Comparison of ENCODE assay signal across 21 cellular contexts in the genomic region with DNA sequence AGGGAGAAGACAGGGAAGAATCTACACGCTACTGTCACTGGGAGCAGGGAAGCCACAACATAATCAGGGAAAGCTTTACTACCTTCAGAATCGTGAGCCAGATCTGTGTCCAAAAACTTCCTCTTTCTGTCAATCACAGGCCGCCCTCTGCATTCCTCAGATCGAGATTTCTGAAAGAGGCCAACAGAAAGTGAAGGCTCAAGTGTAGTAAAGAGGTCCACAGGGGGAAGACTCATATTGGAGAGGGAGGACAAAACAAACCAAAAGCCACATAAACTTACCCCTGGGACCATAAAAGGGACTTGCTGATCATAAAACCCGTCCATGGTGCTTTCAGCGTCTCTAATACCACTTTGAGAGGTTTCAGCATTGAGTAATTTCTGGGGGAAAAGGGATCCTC. TPM values are rescaled to one million over a fixed set of nuclear protein-coding genes. Genes with fewer than 3 reads are reported as not detected.
DNase-seq lines count a peak whose midpoint lies in the region; ATAC-seq, FAIRE-seq and TF ChIP-seq lines count a peak whose summit lies in the region.
"Had no signal": no experiment of that assay in that cellular context is flagged by ENCODE, and none has a peak within 500 bp of the region (broad histone marks: within the 10 kb centered on the region; RNA-seq: fewer than 3 reads in every experiment).

No MANE protein-coding gene starts in this region.

- H3K9me2 ChIP-seq in HCT116 (ENCODE audit: insufficient read depth) = no peaks in the 10 kb centered on the region
- H3K9me2 ChIP-seq in PC-9 (ENCODE audit: insufficient read depth) = no peaks in the 10 kb centered on the region

- no peak overlapping the region for H3K27ac Mint-ChIP-seq in CD8-positive, alpha-beta memory T cell
- H3K27ac Mint-ChIP-seq: activated CD4-positive, alpha-beta T cell treated with anti-CD3 and anti-CD28 coated beads for 36 hours; activated naive CD4-positive, alpha-beta T cell treated with anti-CD3 and anti-CD28 coated beads for 36 hours; stimulated activated naive CD8-positive, alpha-beta T cell treated with anti-CD3 and anti-CD28 coated beads, Interleukin-15, Interleukin-2, amounts not matched to agents 100 ng/mL and 50 ng/mL, for 24 hours had no signal

- H3K27me3 Mint-ChIP-seq in CD8-positive, alpha-beta memory T cell = peaks cover 34 to 73% of the 10 kb centered on the region in 2 donors

- peaks cover 42% of the 10 kb centered on the region for H3K79me2 ChIP-seq in HCT116 (ENCODE audit: insufficient read depth, low read length)
- H3K79me2 ChIP-seq in PC-9 (ENCODE audit: low read depth) = peaks cover 45% of the 10 kb centered on the region
- peaks cover 28% of the 10 kb centered on the region for H3K79me2 ChIP-seq in keratinocyte (ENCODE audit: control insufficient read depth, insufficient read depth, low read length)

- no peaks in the 10 kb centered on the region for H4K20me1 ChIP-seq in HCT116 (ENCODE audit: insufficient read depth)
- H4K20me1 ChIP-seq in PC-9 (ENCODE audit: insufficient read depth) = no peaks in the 10 kb centered on the region
- no peaks in the 10 kb centered on the region for H4K20me1 ChIP-seq in keratinocyte (ENCODE audit: control insufficient read depth, extremely low read depth, insufficient read depth, low read length)

- TF ChIP-seq EP300 in A549 (IDR thresholded peaks at IDR 0.05) = no peak

- POLR2A ChIA-PET in A549 (lab: Yijun Ruan, JAX) (no interaction called here), HCT116 (lab: Charles Lee) (no interaction called here), PC-9 (lab: Charles Lee; ENCODE audit: unreplicated experiment) (no interaction called here)
- POLR2A ChIA-PET in CD8-positive, alpha-beta memory T cell (lab: Charles Lee) = no interaction called here

- H3K9me3 ChIP-seq in A549 (no peaks in the 10 kb centered on the region), HCT116 (ENCODE audit: control insufficient read depth in 1 of 2, insufficient read depth in 1 of 2, low read depth in 1 of 2, low read length in 2 of 2) (no peaks in the 10 kb centered on the region), PC-9 (ENCODE audit: insufficient read depth, low read depth) (no peaks in the 10 kb centered on the region), keratinocyte (ENCODE audit: control insufficient read depth, low read depth, low read length) (no peaks in the 10 kb centered on the region)
- no peaks in the 10 kb centered on the region for H3K9me3 ChIP-seq in CD8-positive, alpha-beta memory T cell (ENCODE audit: low read length)
- H3K9me3 ChIP-seq: body of pancreas, Caco-2, heart left ventricle, prostate gland had no signal

- TF ChIP-seq RAD21 in A549 (conservative IDR thresholded peaks at IDR 0.05 in 1 of 2, IDR thresholded peaks at IDR 0.05 in 1 of 2) = no peak
- TF ChIP-seq RAD21 in HCT116 (IDR thresholded peaks at IDR 0.05; ENCODE audit: low read depth) = no peak

- no peaks in the 10 kb centered on the region for H3K9me3 Mint-ChIP-seq in CD8-positive, alpha-beta memory T cell
- H3K9me3 Mint-ChIP-seq: activated naive CD4-positive, alpha-beta T cell treated with anti-CD3 and anti-CD28 coated beads for 36 hours; stimulated activated naive CD8-positive, alpha-beta T cell treated with anti-CD3 and anti-CD28 coated beads, Interleukin-15, Interleukin-2, amounts not matched to agents 100 ng/mL and 50 ng/mL, for 24 hours had no signal

- 78% methylated on average over 6 of the region's 6 CpGs for WGBS in A549 (ENCODE audit: missing lambda C conversion rate)

- DNase-seq in A549 (ENCODE audit: low read depth in 1 of 2, low spot score in 1 of 2) = no peak
- DNase-seq in HCT116 (ENCODE audit: low read depth, low spot score) = no peak
- DNase-seq in PC-9 = no peak
- no peak for DNase-seq in keratinocyte (ENCODE audit: low read depth, low spot score)
- no peak for DNase-seq in CD8-positive, alpha-beta memory T cell
- no peak for DNase-seq in cerebellum (ENCODE audit: low spot score)
- DNase-seq in activated CD4-positive, alpha-beta T cell treated with anti-CD3 and anti-CD28 coated beads, Interleukin-2, amount 50 U/mL, for 1 hour = no peak
- DNase-seq in superior temporal gyrus (ENCODE audit: extremely low spot score) = no peak
- DNase-seq: activated CD4-positive, alpha-beta T cell treated with anti-CD3 and anti-CD28 coated beads for 36 hours; activated naive CD4-positive, alpha-beta T cell treated with anti-CD3 and anti-CD28 coated beads for 36 hours; body of pancreas; Caco-2; dorsolateral prefrontal cortex; heart left ventricle; kidney; NCI-H1930; NCI-H774; stimulated activated CD4-positive, alpha-beta T cell treated with anti-CD3 and anti-CD28 coated beads, Interleukin-12 subunit alpha, Interleukin-12 subunit beta, amount 100 ng/mL, for 4 hours; T-helper 2 cell had no signal

- H3K4me1 ChIP-seq in A549 (peaks cover 52% of the 10 kb centered on the region), HCT116 (ENCODE audit: control insufficient read depth in 1 of 2, insufficient read depth in 2 of 2, low read length in 2 of 2) (peaks cover 45 to 50% of the 10 kb centered on the region in 2 experiments), PC-9 (replicated peaks; ENCODE audit: insufficient read depth) (peaks cover 49% of the 10 kb centered on the region), keratinocyte (ENCODE audit: control insufficient read depth, extremely low read depth, insufficient read depth, low read length) (peaks cover 39% of the 10 kb centered on the region)
- peaks cover 30% of the 10 kb centered on the region for H3K4me1 ChIP-seq in CD8-positive, alpha-beta memory T cell (ENCODE audit: insufficient read depth, low read length)
- H3K4me1 ChIP-seq: prostate gland had no signal

- no peak for TF ChIP-seq CTCF in A549 (IDR thresholded peaks at IDR 0.05)
- no peak for TF ChIP-seq CTCF in HCT116 (IDR thresholded peaks at IDR 0.05 in 2 of 3, conservative IDR thresholded peaks at IDR 0.05 in 1 of 3; ENCODE audit: borderline replicate concordance in 1 of 3, insufficient read depth in 1 of 3, low read depth in 2 of 3, low read length in 2 of 3)
- no peak for TF ChIP-seq CTCF in PC-9 (conservative IDR thresholded peaks at IDR 0.05)
- no peak for TF ChIP-seq CTCF in keratinocyte (optimal IDR thresholded peaks at IDR 0.05 in 1 of 3, IDR thresholded peaks at IDR 0.05 in 1 of 3, conservative IDR thresholded peaks at IDR 0.05 in 1 of 3; ENCODE audit: extremely low read depth in 1 of 3, insufficient read depth in 2 of 3, low read length in 3 of 3)

- intact Hi-C loops in HCT116 (cut with micrococcal nuclease) = no loop called here
- intact Hi-C loops in PC-9 (cut with micrococcal nuclease; ENCODE audit: unreplicated experiment) = loop anchor here (5.0 to 10.0 kb wide), 6 partner anchors 117 to 677 kb away; a partner anchor contains a TSS

- H3K4me3 ChIP-seq in A549 (no peak overlapping the region), HCT116 (replicated peaks in 1 of 2; ENCODE audit: low read depth in 1 of 2, low read length in 2 of 2) (no peak overlapping the region), PC-9 (no peak overlapping the region), keratinocyte (ENCODE audit: control insufficient read depth in 2 of 3, extremely low read depth in 1 of 3, insufficient read depth in 2 of 3, low read depth in 1 of 3, low read length in 3 of 3) (no peak overlapping the region)
- no peak overlapping the region for H3K4me3 ChIP-seq in CD8-positive, alpha-beta memory T cell (ENCODE audit: low read length)
- H3K4me3 ChIP-seq: body of pancreas, heart left ventricle, prostate gland had no signal

- peaks cover 45% of the 10 kb centered on the region for H3F3A ChIP-seq in PC-9 (ENCODE audit: insufficient read depth, low read depth)

- H3K27me3 ChIP-seq in HCT116 (ENCODE audit: insufficient read depth, low read length) (no peaks in the 10 kb centered on the region), PC-9 (ENCODE audit: insufficient read depth, low read depth) (no peaks in the 10 kb centered on the region), keratinocyte (ENCODE audit: control insufficient read depth, extremely low read depth, insufficient read depth, low read length) (no peaks in the 10 kb centered on the region)
- peaks cover 47% of the 10 kb centered on the region for H3K27me3 ChIP-seq in CD8-positive, alpha-beta memory T cell (ENCODE audit: insufficient read depth, low read length, poor library complexity, severe bottlenecking)
- H3K27me3 ChIP-seq: body of pancreas, dorsolateral prefrontal cortex had no signal

- CTCF ChIA-PET in A549 (lab: Yijun Ruan, JAX) (interaction anchor here (0.9 kb wide), 1 partner anchor 136 kb away, joined by 3 read pairs; no protein-coding TSS in a partner anchor), HCT116 (lab: Charles Lee) (no interaction called here), PC-9 (lab: Charles Lee) (no interaction called here)
- CTCF ChIA-PET in CD8-positive, alpha-beta memory T cell (lab: Charles Lee) = no interaction called here

- BruUV-seq in HCT116 (replicated peaks; lab: Mats Ljungman, UMichigan) (no TSS peak), PC-9 (replicated peaks; lab: Mats Ljungman, UMichigan) (no TSS peak)

- H3K9me1 ChIP-seq in keratinocyte (ENCODE audit: control insufficient read depth, extremely low read depth, insufficient read depth, low read length) = no peaks in the 10 kb centered on the region

- ATAC-seq in A549 (no peak), HCT116 (no peak)
- ATAC-seq: activated CD4-positive, alpha-beta T cell treated with anti-CD3 and anti-CD28 coated beads for 36 hours; body of pancreas; heart left ventricle had no signal

- FAIRE-seq in A549 (lab: Jason Lieb, UNC) (no peak), keratinocyte (lab: Jason Lieb, UNC) (no peak)
- FAIRE-seq: kidney had no signal

- H3K36me3 Mint-ChIP-seq in CD8-positive, alpha-beta memory T cell = peaks cover 0 to 1% (median 0%) of the 10 kb centered on the region in 3 donors

- dilution Hi-C loops in keratinocyte (cut with MboI; ENCODE audit: extremely low pct_ligation_motif_present, low sequenced_read_pairs) = no loop called here

- H3K4me2 ChIP-seq in A549 (peak overlapping the region; percentile 96), HCT116 (ENCODE audit: low read length) (no peak overlapping the region), PC-9 (peak overlapping the region; percentile 92; the same call in 1 of the 2 replicates), keratinocyte (ENCODE audit: control insufficient read depth, extremely low read depth, insufficient read depth, low read depth, low read length) (peak overlapping the region; percentile 64)

- H3K9ac ChIP-seq in HCT116 (ENCODE audit: low read length) (no peak overlapping the region), keratinocyte (ENCODE audit: control insufficient read depth, extremely low read depth, insufficient read depth, low read length) (peak overlapping the region; percentile 13)

- H3K4me1 Mint-ChIP-seq in CD8-positive, alpha-beta memory T cell = peaks cover 27 to 33% (median 31%) of the 10 kb centered on the region in 3 donors

- H3K27ac ChIP-seq in A549 (peak overlapping the region; percentile 90 to 94; a peak in 4 of 6 replicates), HCT116 (ENCODE audit: low read depth, low read length) (peak overlapping the region; percentile 29), PC-9 (peak overlapping the region; percentile 93), keratinocyte (ENCODE audit: control insufficient read depth, insufficient read depth, low read length) (peak overlapping the region; percentile 37)
- no peak overlapping the region for H3K27ac ChIP-seq in CD8-positive, alpha-beta memory T cell (ENCODE audit: low read depth, low read length)
- H3K27ac ChIP-seq: heart left ventricle had no signal

- H2AFZ ChIP-seq in HCT116 (ENCODE audit: low read depth, low read length, poor library complexity, severe bottlenecking) (no peak overlapping the region), PC-9 (no peak overlapping the region), keratinocyte (ENCODE audit: control insufficient read depth, low read length) (no peak overlapping the region)

- H3K36me3 ChIP-seq in HCT116 (ENCODE audit: control insufficient read depth in 1 of 2, insufficient read depth in 2 of 2, low read length in 2 of 2) = peaks cover 0 to 5% of the 10 kb centered on the region in 2 experiments; a peak in 2 of 4 replicates
- H3K36me3 ChIP-seq in PC-9 (ENCODE audit: low read depth) = peaks cover 29% of the 10 kb centered on the region
- peaks cover 4 to 15% of the 10 kb centered on the region in 2 experiments for H3K36me3 ChIP-seq in keratinocyte (ENCODE audit: control insufficient read depth in 2 of 2, extremely low read depth in 1 of 2, insufficient read depth in 2 of 2, low read length in 2 of 2)
- H3K36me3 ChIP-seq in CD8-positive, alpha-beta memory T cell (ENCODE audit: insufficient read depth, low read length) = no peaks in the 10 kb centered on the region
- H3K36me3 ChIP-seq: prostate gland had no signal

- H3K4me3 Mint-ChIP-seq in CD8-positive, alpha-beta memory T cell = peak overlapping the region in 2 of 7 donors; percentile 10 to 52
- H3K4me3 Mint-ChIP-seq: activated CD4-positive, alpha-beta T cell treated with anti-CD3 and anti-CD28 coated beads for 36 hours; activated naive CD4-positive, alpha-beta T cell treated with anti-CD3 and anti-CD28 coated beads for 36 hours; stimulated activated naive CD8-positive, alpha-beta T cell treated with anti-CD3 and anti-CD28 coated beads, Interleukin-15, Interleukin-2, amounts not matched to agents 100 ng/mL and 50 ng/mL, for 24 hours had no signal

- TF ChIP-seq POLR2A in A549 (IDR thresholded peaks at IDR 0.05; ENCODE audit: low read length) = no peak
- TF ChIP-seq POLR2A in HCT116 (IDR thresholded peaks at IDR 0.05; ENCODE audit: borderline replicate concordance, extremely low read depth, insufficient read depth, insufficient read length) = no peak

- RAD21 ChIA-PET in HCT116 (lab: Charles Lee; ENCODE audit: low non-redundant PET in 1 of 2, low total read pairs in 2 of 2, uncharacterized antibody in 2 of 2, unreplicated experiment in 2 of 2) = no interaction called here

RNA-seq across cellular contexts. Expression of a gene that starts 3.3 kb away (rescaled TPM):
- polyA plus RNA-seq in A549 (2011; rRNA removed) (47.0 and 54.7 TPM in 2 replicates), A549 (2017; fragmentation: RNase III; extraction: RNeasy Plus Mini Kit Qiagen cat#74134 plus additional on column Dnase treatment) (19.4 to 22.6 TPM (median 20.5 TPM) in 3 replicates), keratinocyte (13.8 to 49.7 TPM (median 28.7 TPM) in 3 replicates)
- polyA plus RNA-seq in A549 (2012; cell fraction: cytosol; rRNA removed) = 18.5 and 19.7 TPM in 2 replicates
- polyA plus RNA-seq in A549 (2012; cell fraction: nucleus; rRNA removed) = 14.6 and 23.9 TPM in 2 replicates
- polyA minus RNA-seq in A549 (2011; rRNA and poly(A)+ RNA removed) = 84.0 and 103 TPM in 2 replicates
- total RNA-seq in HCT116 (2021; ENCODE audit: unreplicated experiment) (89.7 TPM), PC-9 (2021) (39.3 and 65.7 TPM in 2 replicates), cerebellum (44.8 TPM)
- 61.6 and 62.3 TPM in 2 replicates for polyA plus RNA-seq in HCT116 (2012)
- 2.3 TPM for polyA plus RNA-seq in keratinocyte (2011; ENCODE audit: low read depth)
- 28.2 and 38.5 TPM in 2 replicates for polyA plus RNA-seq in keratinocyte (2011; cell fraction: cytosol; rRNA removed)
- 40.6 and 41.3 TPM in 2 replicates for polyA plus RNA-seq in keratinocyte (2011; cell fraction: nucleus; rRNA removed)
- 5.5 and 37.9 TPM in 2 replicates for polyA plus RNA-seq in keratinocyte (2012; ENCODE audit: low replicate concordance)
- 35.9 to 125 TPM (median 43.1 TPM) in 3 replicates for polyA minus RNA-seq in keratinocyte
- 52.4 TPM for polyA minus RNA-seq in keratinocyte (2011; cell fraction: cytosol; rRNA and poly(A)+ RNA removed)
- polyA minus RNA-seq in keratinocyte (2011; cell fraction: nucleus; rRNA and poly(A)+ RNA removed) = 36.4 and 48.9 TPM in 2 replicates
- total RNA-seq in CD8-positive, alpha-beta memory T cell = 1 to 10 TPM; 1.0 to 1.3 TPM
- not detected for polyA plus RNA-seq in CD8-positive, alpha-beta memory T cell

Comparison
In these comparisons a context has a peak if more than half of its experiments do, and no peak if none do; other contexts are left out.
1. RNA of a gene that starts 3.3 kb away (total RNA-seq): 89.7 TPM in HCT116 (single experiment), 39.3 to 65.7 TPM in PC-9 and 44.8 TPM in cerebellum (single experiment); 1.0 to 1.3 TPM in CD8-positive, alpha-beta memory T cell; every median in the first group is over 10 times any median in the second.